17 cellular contexts compared by ENCODE assay signal in genomic region chrX:149660613-149661012, GRCh38. TPM values are rescaled to one million over a fixed set of nuclear protein-coding genes. Genes with fewer than 3 reads are reported as not detected.
"Had no signal": no experiment of that assay in that cellular context is flagged by ENCODE, and none has a peak within 500 bp of the region (broad histone marks: within the 10 kb centered on the region; RNA-seq: fewer than 3 reads in every experiment).

No MANE protein-coding gene starts in this region.

RNA-seq across cellular contexts. Expression of gene MAGEA11, which starts 51.2 kb away (rescaled TPM):
- total RNA-seq: hepatocyte, kidney epithelial cell, left lobe of liver, liver, lower lobe of right lung, mammary epithelial cell, natural killer cell, occipital lobe, osteocyte, posterior vena cava, psoas muscle, right lobe of liver, skeletal muscle tissue, smooth muscle cell, subcutaneous adipose tissue, thoracic aorta, upper lobe of right lung had no signal
- polyA plus RNA-seq: hepatocyte, liver, mammary epithelial cell, psoas muscle, smooth muscle cell had no signal
